ENCODE assay signal across 8 cellular contexts in the genomic region with DNA sequence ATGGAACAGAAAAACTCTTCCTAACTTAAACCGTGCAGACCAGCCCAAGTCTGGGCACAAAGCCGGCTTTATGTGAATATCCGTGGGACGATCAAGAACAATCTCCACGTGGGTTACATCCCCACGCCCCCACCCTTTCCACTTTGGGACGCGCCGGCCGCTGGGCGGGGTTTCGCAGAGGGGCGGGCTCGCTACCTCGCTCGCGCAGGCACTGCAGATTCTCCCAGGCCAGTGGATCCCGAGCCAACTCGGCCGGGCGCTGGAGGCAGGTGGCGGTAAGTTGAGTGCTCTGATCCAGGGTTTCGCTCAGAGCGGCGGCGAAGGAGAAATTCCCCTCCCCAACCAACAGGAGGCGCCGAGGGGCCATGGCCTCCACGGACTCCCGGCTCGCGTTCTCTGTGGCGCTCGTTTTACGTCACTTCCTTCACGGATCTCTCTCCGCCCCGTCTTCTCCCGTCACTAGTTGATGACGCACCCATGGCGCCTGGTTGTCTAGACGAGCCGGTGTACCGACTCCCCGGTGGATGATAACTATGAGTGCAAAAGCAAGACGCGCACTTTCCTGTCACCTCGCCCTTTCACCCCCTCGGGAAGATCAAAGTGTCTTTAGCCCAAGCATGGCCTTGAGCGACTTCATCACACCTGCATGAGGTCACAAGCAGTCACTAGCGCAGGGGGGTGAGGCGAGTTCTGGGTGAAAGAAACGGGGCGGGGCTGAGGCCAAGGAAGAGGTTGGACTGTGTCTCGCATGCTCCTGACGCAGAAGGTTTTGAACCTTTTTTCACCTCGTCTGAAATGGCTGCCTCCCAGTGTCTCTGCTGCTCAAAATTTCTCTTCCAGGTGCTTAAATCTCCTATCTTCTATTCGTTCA. TPM values are rescaled to one million over a fixed set of nuclear protein-coding genes. Genes with fewer than 3 reads are reported as not detected.
DNase-seq lines count a peak whose midpoint lies in the region; ATAC-seq and TF ChIP-seq lines count a peak whose summit lies in the region.

A gene with protein sequence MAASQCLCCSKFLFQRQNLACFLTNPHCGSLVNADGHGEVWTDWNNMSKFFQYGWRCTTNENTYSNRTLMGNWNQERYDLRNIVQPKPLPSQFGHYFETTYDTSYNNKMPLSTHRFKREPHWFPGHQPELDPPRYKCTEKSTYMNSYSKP (plus strand): TSS at position 776 of the 871 bp plus-strand sequence. CDS start 20 bp downstream, at position 796.
A gene with protein sequence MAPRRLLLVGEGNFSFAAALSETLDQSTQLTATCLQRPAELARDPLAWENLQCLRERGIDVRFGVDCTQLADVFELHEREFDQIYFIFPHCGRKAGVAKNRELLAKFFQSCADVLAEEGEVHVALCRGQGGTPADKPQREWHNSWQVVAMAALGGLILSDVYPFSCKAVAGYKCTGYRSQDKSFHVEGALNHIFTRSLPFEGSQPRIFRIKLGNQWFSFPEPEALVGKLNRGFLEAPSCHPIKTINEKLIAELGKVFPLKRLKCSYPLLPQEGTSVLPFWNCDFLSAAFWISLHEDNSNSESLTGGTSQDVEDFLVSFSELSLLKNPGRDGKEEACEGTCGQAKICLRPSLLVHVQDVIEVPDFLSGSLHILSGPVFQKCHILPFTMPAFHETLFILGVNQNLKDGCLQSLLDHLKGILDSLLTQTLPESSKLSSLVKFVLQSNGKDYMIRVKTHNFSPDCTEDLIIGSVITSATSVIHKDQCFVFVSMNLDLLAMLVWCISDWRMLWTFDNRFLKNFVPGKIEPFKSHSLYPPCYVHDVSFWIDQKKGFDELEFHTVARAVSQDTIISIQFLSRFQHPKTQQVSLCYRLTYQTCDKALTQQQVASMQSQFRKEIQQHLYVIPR (minus strand): TSS at position 400 of the 871 bp plus-strand sequence. CDS start 33 bp downstream, at position 367.

- H3K36me3 Mint-ChIP-seq in activated naive CD4-positive, alpha-beta T cell treated with anti-CD3 and anti-CD28 coated beads, Interleukin-2, amount 50 U/mL, for 24 hours: peaks cover 2% of the 10 kb centered on the region

- peak; percentile 89 for ATAC-seq in HG02571 (IDR thresholded peaks at IDR 0.05; ENCODE audit: unreplicated experiment)

- H3K27me3 ChIP-seq in testis: no peaks in the 10 kb centered on the region

- H3K4me3 Mint-ChIP-seq in activated naive CD4-positive, alpha-beta T cell treated with anti-CD3 and anti-CD28 coated beads, Interleukin-2, amount 50 U/mL, for 24 hours: peak within 1 kb of the TSS; percentile 94

- TF ChIP-seq POLR2A in NB4 (IDR thresholded peaks at IDR 0.05; ENCODE audit: extremely low read depth, insufficient read length) (peak; percentile 69), testis (IDR thresholded peaks at IDR 0.05) (no peak)

- peak within 1 kb of the TSS; percentile 91 for H3K4me3 ChIP-seq in NB4 (ENCODE audit: low read depth, low read length)
- peak within 1 kb of the TSS; percentile 94 for H3K4me3 ChIP-seq in SK-N-MC
- peak within 1 kb of the TSS; percentile 73 to 77 for H3K4me3 ChIP-seq in testis

- peak within 1 kb of the TSS; percentile 96 for H3K27ac ChIP-seq in SK-N-MC
- peak within 1 kb of the TSS; percentile 96 to 98 for H3K27ac ChIP-seq in testis

- intact Hi-C loops in testis (cut with DNase I; ENCODE audit: low total_unique reads): no loop called here

- 0 to 1% methylated on average over 32 to 58 of the region's 58 CpGs for WGBS in testis, 2 donors

- no peaks in the 10 kb centered on the region for H3K27me3 Mint-ChIP-seq in activated naive CD4-positive, alpha-beta T cell treated with anti-CD3 and anti-CD28 coated beads, Interleukin-2, amount 50 U/mL, for 24 hours

- no peaks in the 10 kb centered on the region for H3K9me3 Mint-ChIP-seq in activated naive CD4-positive, alpha-beta T cell treated with anti-CD3 and anti-CD28 coated beads, Interleukin-2, amount 50 U/mL, for 24 hours

- H3K4me1 Mint-ChIP-seq in activated naive CD4-positive, alpha-beta T cell treated with anti-CD3 and anti-CD28 coated beads, Interleukin-2, amount 50 U/mL, for 24 hours: peaks cover 29% of the 10 kb centered on the region

- peak within 1 kb of the TSS; percentile 86 for H3K9ac ChIP-seq in SK-N-MC (ENCODE audit: insufficient read length)

- H3K9me3 ChIP-seq in SK-N-MC (ENCODE audit: low read depth, low read length) (no peaks in the 10 kb centered on the region), testis (no peaks in the 10 kb centered on the region)

- DNase-seq in GM10266 (ENCODE audit: extremely low spot score) (peak; percentile 91), NB4 (ENCODE audit: low read depth) (peak; percentile 99), SK-N-MC (ENCODE audit: low read depth, low spot score) (peak; percentile 73), glomerular endothelial cell (ENCODE audit: extremely low read depth, low read depth, low spot score) (peak; percentile 80), occipital lobe (lab: John Stamatoyannopoulos, UW) (peak; percentile 93), testis (peak; percentile 99)

- H3K27ac Mint-ChIP-seq in activated naive CD4-positive, alpha-beta T cell treated with anti-CD3 and anti-CD28 coated beads, Interleukin-2, amount 50 U/mL, for 24 hours: peak within 1 kb of the TSS; percentile 99

- H3K36me3 ChIP-seq in SK-N-MC (ENCODE audit: insufficient read depth, low read length): peaks cover 18% of the 10 kb centered on the region; the same call in 1 of the 2 replicates
- H3K36me3 ChIP-seq in testis (ENCODE audit: low read depth, missing control alignments): no peaks in the 10 kb centered on the region

- TF ChIP-seq CTCF in GM10266 (IDR thresholded peaks at IDR 0.05; ENCODE audit: control insufficient read depth, insufficient read depth, low read depth, missing control alignments) (peak; percentile 87), NB4 (IDR thresholded peaks at IDR 0.05; ENCODE audit: low read depth, low read length) (peak; percentile 76), testis (IDR thresholded peaks at IDR 0.05) (peak; percentile 94 to 100 (median 99))

- H3K4me1 ChIP-seq in testis: peaks cover 4% of the 10 kb centered on the region

RNA-seq across cellular contexts. Expression of the first gene that starts in this region (rescaled TPM):
- total RNA-seq in glomerular endothelial cell (8.5 and 9.6 TPM in 2 replicates), occipital lobe (6.9 TPM), testis (10 to 100 TPM; 62.7 to 68.5 TPM)
- polyA plus RNA-seq in testis (ENCODE audit: insufficient read depth, low read depth, low replicate concordance): 103 TPM

RNA-seq across cellular contexts. Expression of the second gene that starts in this region (rescaled TPM):
- total RNA-seq in glomerular endothelial cell (1.1 and 3.2 TPM in 2 replicates), occipital lobe (12.8 TPM), testis (1 to 10 TPM; 7.4 to 7.8 TPM)
- 7.2 TPM for polyA plus RNA-seq in testis (ENCODE audit: insufficient read depth, low read depth, low replicate concordance)

Comparison
In these comparisons a context has a peak if more than half of its experiments do, and no peak if none do; other contexts are left out.
1. Peak in every context shown above with its lines: DNase-seq, ATAC-seq, H3K4me3 ChIP-seq and H3K27ac ChIP-seq.